ENCODE assay signal across 8 cellular contexts in genomic region chr14:68977741-68978549, GRCh38. TPM values are rescaled to one million over a fixed set of nuclear protein-coding genes. Genes with fewer than 3 reads are reported as not detected.
DNase-seq lines count a peak whose midpoint lies in the region; ATAC-seq and TF ChIP-seq lines count a peak whose summit lies in the region.

No MANE protein-coding gene starts in this region.

- DNase-seq in D341Med (ENCODE audit: low spot score): peak; percentile 71
- peak; percentile 37 for DNase-seq in SK-N-DZ (ENCODE audit: low spot score)
- DNase-seq in left ventricle myocardium superior: peak; percentile 72
- DNase-seq in retinal pigment epithelial cell (ENCODE audit: low read depth): no peak
- no peak for DNase-seq in G401 (ENCODE audit: low spot score)

- in situ Hi-C loops in G401 (cut with HindIII; ENCODE audit: low sequenced_read_pairs): no loop called here

- ATAC-seq in HG03108 (IDR thresholded peaks at IDR 0.05; ENCODE audit: unreplicated experiment) (peak; percentile 36), left ventricle myocardium superior (peak; percentile 24), HG03342 (IDR thresholded peaks at IDR 0.05; ENCODE audit: unreplicated experiment) (no peak)

- WGBS in adipose tissue, 3 donors: 1% methylated on average over 45 to 57 of the region's 57 CpGs

- intact Hi-C loops in left ventricle myocardium superior (cut with micrococcal nuclease): no loop called here

- no peak for TF ChIP-seq CTCF in retinal pigment epithelial cell (conservative IDR thresholded peaks at IDR 0.05; ENCODE audit: low read depth, low read length)

- peak overlapping the region; percentile 95 for H3K4me3 ChIP-seq in retinal pigment epithelial cell (ENCODE audit: low read length)

- H3K27ac ChIP-seq in adipose tissue (ENCODE audit: low read depth, low read length): peak overlapping the region; percentile 63

RNA-seq across cellular contexts. Expression of gene ACTN1, which starts 1.2 kb away (rescaled TPM):
- polyA plus RNA-seq in SK-N-DZ (2014; cell fraction: cytosol; rRNA removed): 31.1 and 44.7 TPM in 2 replicates
- 18.8 and 35.8 TPM in 2 replicates for polyA plus RNA-seq in SK-N-DZ (2014; cell fraction: nucleus; rRNA removed)
- polyA plus RNA-seq in adipose tissue: 100 to 1,000 TPM in 1 of 3 donors, 10 to 100 TPM in 2; 36.7 to 179 (median 50.7) TPM
- 90.5 TPM for total RNA-seq in left ventricle myocardium superior
- 78.8 and 90.9 TPM in 2 replicates for total RNA-seq in G401 (2014; rRNA removed; shearing (Covaris generic))

Comparison
In these comparisons a context has a peak if more than half of its experiments do, and no peak if none do; other contexts are left out.
1. DNase-seq: peak in D341Med (single experiment), SK-N-DZ (single experiment) and left ventricle myocardium superior (single experiment); none in retinal pigment epithelial cell (single experiment) and G401 (single experiment).